In genomic region chr12:47828008-47828966, GRCh38 we compare ENCODE assay signal across 9 cellular contexts. TPM values are rescaled to one million over a fixed set of nuclear protein-coding genes. Genes with fewer than 3 reads are reported as not detected.
DNase-seq lines count a peak whose midpoint lies in the region; ATAC-seq and TF ChIP-seq lines count a peak whose summit lies in the region.
"Had no signal": no experiment of that assay in that cellular context is flagged by ENCODE, and none has a peak within 500 bp of the region (broad histone marks: within the 10 kb centered on the region; RNA-seq: fewer than 3 reads in every experiment).

No MANE protein-coding gene starts in this region.

- no peak for TF ChIP-seq CTCF in OCI-LY1 (IDR thresholded peaks at IDR 0.05; ENCODE audit: low read length)
- TF ChIP-seq CTCF in stomach (IDR thresholded peaks at IDR 0.05): no peak

- H3K4me3 Mint-ChIP-seq in activated naive CD8-positive, alpha-beta T cell treated with anti-CD3 and anti-CD28 coated beads, Interleukin-2, amount 50 U/mL, for 24 hours: peak overlapping the region; percentile 2

- H3K36me3 ChIP-seq in OCI-LY1 (ENCODE audit: insufficient read depth, low read length) (no peaks in the 10 kb centered on the region), stomach (no peaks in the 10 kb centered on the region)

- peaks cover 92% of the 10 kb centered on the region for H3K4me1 ChIP-seq in OCI-LY1 (ENCODE audit: insufficient read depth, low read length, severe bottlenecking)
- H3K4me1 ChIP-seq in stomach: peaks cover 54 to 64% (median 61%) of the 10 kb centered on the region in 4 donors

- peaks cover 92% of the 10 kb centered on the region for H3K4me1 Mint-ChIP-seq in activated naive CD8-positive, alpha-beta T cell treated with anti-CD3 and anti-CD28 coated beads, Interleukin-2, amount 50 U/mL, for 24 hours

- ATAC-seq in activated naive CD8-positive, alpha-beta T cell treated with anti-CD3 and anti-CD28 coated beads, Interleukin-2, amount 50 U/mL, for 24 hours: no peak
- ATAC-seq in left colon (peak; percentile 2), GM18868 (IDR thresholded peaks at IDR 0.05; ENCODE audit: unreplicated experiment) (no peak), GM21737 (IDR thresholded peaks at IDR 0.05; ENCODE audit: unreplicated experiment) (no peak)

- DNase-seq in activated naive CD8-positive, alpha-beta T cell treated with anti-CD3 and anti-CD28 coated beads, Interleukin-2, amount 50 U/mL, for 24 hours: no peak
- DNase-seq in left colon: no peak
- DNase-seq in stomach: no peak
- no peak for DNase-seq in middle frontal gyrus (ENCODE audit: extremely low spot score, low spot score)
- no peak for DNase-seq in NCI-H1092 treated with DMSO at 0.1 percent for 48 hours (lab: John Stamatoyannopoulos, UW)
- DNase-seq: NCI-H524 had no signal

- no peaks in the 10 kb centered on the region for H3F3A ChIP-seq in OCI-LY1 (ENCODE audit: insufficient read depth, low read length)

- no peaks in the 10 kb centered on the region for H3K27me3 Mint-ChIP-seq in activated naive CD8-positive, alpha-beta T cell treated with anti-CD3 and anti-CD28 coated beads, Interleukin-2, amount 50 U/mL, for 24 hours

- H3K79me2 ChIP-seq in OCI-LY1 (ENCODE audit: insufficient read depth, low read length): no peaks in the 10 kb centered on the region

- H3K9ac ChIP-seq in OCI-LY1 (ENCODE audit: low read length): no peak overlapping the region

- TF ChIP-seq POLR2A in stomach (IDR thresholded peaks at IDR 0.05): no peak

- H3K4me2 ChIP-seq in OCI-LY1 (ENCODE audit: low read length): peak overlapping the region; percentile 33; the same call in 1 of the 2 replicates

- H4K20me1 ChIP-seq in OCI-LY1 (ENCODE audit: insufficient read depth, low read length): no peaks in the 10 kb centered on the region

- H3K4me3 ChIP-seq in OCI-LY1 (ENCODE audit: low read depth, low read length, poor library complexity, severe bottlenecking) (no peak overlapping the region), stomach (no peak overlapping the region)

- H3K9me3 ChIP-seq in OCI-LY1 (ENCODE audit: low read length): no peaks in the 10 kb centered on the region
- H3K9me3 ChIP-seq in stomach: no peaks in the 10 kb centered on the region

- no peaks in the 10 kb centered on the region for H3K9me3 Mint-ChIP-seq in activated naive CD8-positive, alpha-beta T cell treated with anti-CD3 and anti-CD28 coated beads, Interleukin-2, amount 50 U/mL, for 24 hours

- no peaks in the 10 kb centered on the region for H3K27me3 ChIP-seq in OCI-LY1 (ENCODE audit: insufficient read depth, low read length)
- no peaks in the 10 kb centered on the region for H3K27me3 ChIP-seq in stomach

- H3K27ac ChIP-seq in OCI-LY1 (ENCODE audit: low read depth, low read length, poor library complexity, severe bottlenecking): peak overlapping the region; percentile 68
- H3K27ac ChIP-seq in stomach: peak overlapping the region; percentile 34 to 99 (median 97)

- TF ChIP-seq EP300 in stomach (IDR thresholded peaks at IDR 0.05): no peak

- H3K36me3 Mint-ChIP-seq in activated naive CD8-positive, alpha-beta T cell treated with anti-CD3 and anti-CD28 coated beads, Interleukin-2, amount 50 U/mL, for 24 hours (ENCODE audit: low read depth): peaks cover 2% of the 10 kb centered on the region

- H3K27ac Mint-ChIP-seq in activated naive CD8-positive, alpha-beta T cell treated with anti-CD3 and anti-CD28 coated beads, Interleukin-2, amount 50 U/mL, for 24 hours: peak overlapping the region; percentile 85

- no peaks in the 10 kb centered on the region for H3K9me2 ChIP-seq in OCI-LY1 (ENCODE audit: low read depth, low read length)

- no peak overlapping the region for H2AFZ ChIP-seq in OCI-LY1 (ENCODE audit: low read length)

- intact Hi-C loops in left colon (cut with DNase I, micrococcal nuclease) (no loop called here), stomach (cut with DNase I; ENCODE audit: low total_unique reads) (no loop called here)

- 57 to 64% (median 61%) methylated on average over 14 of the region's 14 CpGs for WGBS in stomach, 5 donors

RNA-seq across cellular contexts. Expression of gene HDAC7, which starts 8.6 kb away (rescaled TPM):
- total RNA-seq in left colon (10 to 100 TPM; 21.6 to 25.6 TPM), stomach (100 to 1,000 TPM in 2 of 5 donors, 10 to 100 TPM in 3; 32.1 to 313 (median 66.5) TPM)
- 10 to 100 TPM; 22.8 to 30.7 (median 28.6) TPM for polyA plus RNA-seq in stomach

RNA-seq across cellular contexts. Expression of gene SLC48A1, which starts 55.2 kb away (rescaled TPM):
- total RNA-seq in left colon (10 to 100 TPM; 18.1 to 18.9 TPM), stomach (10 to 100 TPM in 3 of 5 donors, 1 to 10 TPM in 2; 2.3 to 29.0 (median 18.1) TPM)
- 10 to 100 TPM in 1 of 3 donors, 1 to 10 TPM in 2; 6.3 to 18.2 (median 9.4) TPM for polyA plus RNA-seq in stomach
